Comparison of ENCODE assay signal across 1 cellular context in the genomic region with DNA sequence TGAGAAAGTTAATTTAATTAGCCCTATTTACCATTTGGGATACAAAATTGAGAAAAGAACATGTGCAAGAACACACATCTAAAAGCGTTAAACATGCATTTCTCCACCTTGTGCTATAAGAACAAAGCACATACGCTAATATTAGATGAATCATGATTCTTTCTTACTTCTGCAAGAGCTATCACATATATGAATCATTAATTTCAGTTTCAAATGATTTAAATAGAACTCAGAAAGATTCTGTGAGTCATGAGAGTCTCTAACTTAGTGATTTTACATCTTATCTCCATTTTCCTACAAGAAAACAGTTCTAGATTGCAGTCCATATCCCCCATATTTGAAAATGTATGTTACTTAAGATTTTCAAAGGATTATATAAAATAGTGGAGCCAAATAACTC.
TF ChIP-seq lines count a peak whose summit lies in the region.

No MANE protein-coding gene starts in this region.

TF ChIP-seq in IMR-90, 13 proteins besides CTCF, POLR2A, EP300 and RAD21 (continued from another document):
- no peak for TF ChIP-seq MAFK (IDR thresholded peaks at IDR 0.05; ENCODE audit: low read depth, low read length)
